Comparison of ENCODE assay signal across 1 cellular context in genomic region chr12:726281-727140, GRCh38.
A peak's percentile ranks its signal among the peaks of the same experiment; 100 is the strongest.
TF ChIP-seq lines count a peak whose summit lies in the region.

No MANE protein-coding gene starts in this region.

TF ChIP-seq in HepG2, 621 proteins besides CTCF, POLR2A, EP300 and RAD21 (continued from another document and continues in another):
- TF ChIP-seq SKIL (CRISPR knock-in tag; IDR thresholded peaks at IDR 0.05; ENCODE audit: borderline replicate concordance) (no peak), AKNA (CRISPR knock-in tag; IDR thresholded peaks at IDR 0.05; ENCODE audit: borderline replicate concordance) (no peak), ADNP (CRISPR knock-in tag; IDR thresholded peaks at IDR 0.05) (no peak), ZNF883 (CRISPR knock-in tag; IDR thresholded peaks at IDR 0.05; ENCODE audit: not compliant biosample characterization) (no peak), ZNF652 (CRISPR knock-in tag; IDR thresholded peaks at IDR 0.05; ENCODE audit: borderline replicate concordance, low read depth) (no peak), ZNF850 (CRISPR knock-in tag; conservative IDR thresholded peaks at IDR 0.05) (no peak), PPARG (CRISPR knock-in tag; conservative IDR thresholded peaks at IDR 0.05) (no peak), NR1H2 (CRISPR knock-in tag; IDR thresholded peaks at IDR 0.05; ENCODE audit: borderline replicate concordance, low read depth) (no peak), DZIP1 (CRISPR knock-in tag; IDR thresholded peaks at IDR 0.05) (no peak), PRDM10 (CRISPR knock-in tag; IDR thresholded peaks at IDR 0.05; ENCODE audit: low read depth) (no peak), ZBTB38 (CRISPR knock-in tag; IDR thresholded peaks at IDR 0.05) (no peak), DBP (CRISPR knock-in tag; IDR thresholded peaks at IDR 0.05; ENCODE audit: not compliant biosample characterization) (no peak), MTERF4 (CRISPR knock-in tag; IDR thresholded peaks at IDR 0.05) (no peak), EED (CRISPR knock-in tag; IDR thresholded peaks at IDR 0.05) (no peak), MAF1 (CRISPR knock-in tag; IDR thresholded peaks at IDR 0.05; ENCODE audit: borderline replicate concordance) (no peak), REL (CRISPR knock-in tag; conservative IDR thresholded peaks at IDR 0.05) (no peak), DPF2 (CRISPR knock-in tag; IDR thresholded peaks at IDR 0.05; ENCODE audit: borderline replicate concordance, low read depth) (no peak), NCOR1 (IDR thresholded peaks at IDR 0.05; ENCODE audit: borderline replicate concordance, low read length) (no peak), ZSCAN30 (CRISPR knock-in tag; IDR thresholded peaks at IDR 0.05) (no peak), ZIK1 (CRISPR knock-in tag; IDR thresholded peaks at IDR 0.05; ENCODE audit: borderline replicate concordance, low read depth) (no peak), TEAD3 (CRISPR knock-in tag; optimal IDR thresholded peaks at IDR 0.05; ENCODE audit: borderline replicate concordance) (peak; percentile 29), FOSL2 (CRISPR knock-in tag; IDR thresholded peaks at IDR 0.05) (peak; percentile 68), IRX3 (CRISPR knock-in tag; IDR thresholded peaks at IDR 0.05; ENCODE audit: borderline replicate concordance, low read depth) (no peak), ZNF260 (CRISPR knock-in tag; IDR thresholded peaks at IDR 0.05; ENCODE audit: borderline replicate concordance, low read depth) (no peak), MXI1 (IDR thresholded peaks at IDR 0.05; ENCODE audit: borderline replicate concordance, low read depth, low read length) (0 out of 3 replicates have a peak, but pooled peaks have one; percentile 16), GFI1 (CRISPR knock-in tag; IDR thresholded peaks at IDR 0.05; ENCODE audit: borderline replicate concordance) (no peak), LCORL (IDR thresholded peaks at IDR 0.05) (no peak), LCORL (CRISPR knock-in tag; IDR thresholded peaks at IDR 0.05) (no peak), ZNF264 (CRISPR knock-in tag; IDR thresholded peaks at IDR 0.05) (no peak), SMAD1 (CRISPR knock-in tag; IDR thresholded peaks at IDR 0.05; ENCODE audit: borderline replicate concordance, low read depth) (no peak), TFDP2 (CRISPR knock-in tag; IDR thresholded peaks at IDR 0.05) (no peak), ZNF350 (CRISPR knock-in tag; IDR thresholded peaks at IDR 0.05; ENCODE audit: borderline replicate concordance, low read depth) (no peak), FLYWCH1 (CRISPR knock-in tag; IDR thresholded peaks at IDR 0.05) (no peak), RFXAP (CRISPR knock-in tag; IDR thresholded peaks at IDR 0.05; ENCODE audit: borderline replicate concordance) (no peak), ARID5B (CRISPR knock-in tag; IDR thresholded peaks at IDR 0.05) (peak; percentile 59), SRF (IDR thresholded peaks at IDR 0.05; ENCODE audit: low read depth, low read length) (0 out of 2 replicates have a peak, but pooled peaks have one; percentile 10), FOXA1 (IDR thresholded peaks at IDR 0.05) (no peak), FOXA1 (CRISPR knock-in tag; IDR thresholded peaks at IDR 0.05) (no peak), CBX2 (IDR thresholded peaks at IDR 0.05; ENCODE audit: low read depth, low read length) (no peak), CBX2 (CRISPR knock-in tag; IDR thresholded peaks at IDR 0.05; ENCODE audit: low read depth) (no peak), RARA (CRISPR knock-in tag; IDR thresholded peaks at IDR 0.05) (peak; percentile 16; the same call in 1 of the 2 replicates), TEF (CRISPR knock-in tag; IDR thresholded peaks at IDR 0.05) (no peak)
